ENCODE assay signal across 8 cellular contexts in genomic region chr1:150464422-150464826, GRCh38. TPM values are rescaled to one million over a fixed set of nuclear protein-coding genes. Genes with fewer than 3 reads are reported as not detected.
A peak's percentile ranks its signal among the peaks of the same experiment; 100 is the strongest.
DNase-seq lines count a peak whose midpoint lies in the region; ATAC-seq and TF ChIP-seq lines count a peak whose summit lies in the region.

No MANE protein-coding gene starts in this region.

- H3K4me1 ChIP-seq in HAP-1 (no peaks in the 10 kb centered on the region), mesenchymal stem cell (ENCODE audit: control insufficient read depth, insufficient read depth, low read depth, low read length) (no peaks in the 10 kb centered on the region)

- no peak for ATAC-seq in GM18517 (IDR thresholded peaks at IDR 0.05; ENCODE audit: unreplicated experiment)

- no peak overlapping the region for H2BK15ac ChIP-seq in mesenchymal stem cell (ENCODE audit: low read depth, poor library complexity, severe bottlenecking)

- H2BK12ac ChIP-seq in mesenchymal stem cell (ENCODE audit: low read length in 2 of 2): no peak overlapping the region

- H3K9me3 ChIP-seq in HAP-1 (no peaks in the 10 kb centered on the region), mesenchymal stem cell (ENCODE audit: control insufficient read depth, low read length) (no peaks in the 10 kb centered on the region)

- no peak overlapping the region for H3K4ac ChIP-seq in mesenchymal stem cell (ENCODE audit: low read depth in 1 of 2, low read length in 2 of 2)

- no peak overlapping the region for H3K9ac ChIP-seq in mesenchymal stem cell (ENCODE audit: low read length)

- H3K4me3 ChIP-seq in HAP-1 (no peak overlapping the region), dorsolateral prefrontal cortex (no peak overlapping the region), mesenchymal stem cell (ENCODE audit: insufficient read depth in 1 of 2, low read depth in 1 of 2, low read length in 2 of 2) (no peak overlapping the region)

- peaks cover 9% of the 10 kb centered on the region for H3K79me1 ChIP-seq in mesenchymal stem cell (replicated peaks; ENCODE audit: low read length, poor library complexity, severe bottlenecking)

- no peak overlapping the region for H2BK5ac ChIP-seq in mesenchymal stem cell (ENCODE audit: low read depth, low read length, poor library complexity, severe bottlenecking)

- H2AK5ac ChIP-seq in mesenchymal stem cell (ENCODE audit: low read length, severe bottlenecking): no peak overlapping the region

- H2BK120ac ChIP-seq in mesenchymal stem cell (ENCODE audit: low read depth, low read length): no peak overlapping the region

- intact Hi-C loops in dorsolateral prefrontal cortex (cut with DNase I): loop anchor here (5.0 kb wide), 1 partner anchor 68 kb away; no protein-coding TSS in a partner anchor

- 38% methylated on average over 3 of the region's 4 CpGs for WGBS in mesenchymal stem cell

- no peak overlapping the region for H3K18ac ChIP-seq in mesenchymal stem cell (ENCODE audit: low read depth in 1 of 2, low read length in 2 of 2)

- DNase-seq in AG09319 (ENCODE audit: extremely low read depth, low read depth) (peak; percentile 18), HAP-1 (ENCODE audit: low spot score in 2 of 2) (peak; percentile 30 to 81), NCI-H526 (lab: John Stamatoyannopoulos, UW) (peak; percentile 76 to 95), dorsolateral prefrontal cortex (peak in 3 of 10 donors; percentile 36 to 46 (median 39)), mesenchymal stem cell (peak; percentile 66)
- peak; percentile 69 for DNase-seq in activated CD4-positive, alpha-beta T cell treated with anti-CD3 and anti-CD28 coated beads, Interleukin-2, amount 50 U/mL, for 4 hours
- DNase-seq in stimulated activated CD8-positive, alpha-beta memory T cell treated with anti-CD3 and anti-CD28 coated beads, Interleukin-4, amount 100 ng/mL, for 24 hours (ENCODE audit: low read depth): peak; percentile 38

- H3K23ac ChIP-seq in mesenchymal stem cell (ENCODE audit: low read length in 2 of 2): no peak overlapping the region

- H3K27me3 ChIP-seq in HAP-1 (ENCODE audit: low read depth): no peaks in the 10 kb centered on the region
- H3K27me3 ChIP-seq in dorsolateral prefrontal cortex: no peaks in the 10 kb centered on the region
- no peaks in the 10 kb centered on the region for H3K27me3 ChIP-seq in mesenchymal stem cell (ENCODE audit: control insufficient read depth in 1 of 2, insufficient read depth in 1 of 2, low read length in 2 of 2)

- H4K91ac ChIP-seq in mesenchymal stem cell (ENCODE audit: low read length): no peak overlapping the region

- H3K36me3 ChIP-seq in HAP-1 (replicated peaks) (peaks cover 54% of the 10 kb centered on the region), mesenchymal stem cell (ENCODE audit: control insufficient read depth in 1 of 2, insufficient read depth in 2 of 2, low read depth in 1 of 2, low read length in 2 of 2) (peaks cover 40 to 42% of the 10 kb centered on the region in 2 experiments)

- no peak overlapping the region for H3K14ac ChIP-seq in mesenchymal stem cell (ENCODE audit: low read length in 2 of 2)

- no peak overlapping the region for H2AFZ ChIP-seq in mesenchymal stem cell (ENCODE audit: low read depth, low read length)

- no peak overlapping the region for H4K8ac ChIP-seq in mesenchymal stem cell (ENCODE audit: low read length)

- H3K4me2 ChIP-seq in mesenchymal stem cell (ENCODE audit: low read length, poor library complexity, severe bottlenecking): no peak overlapping the region

- TF ChIP-seq CTCF in AG09319 (IDR thresholded peaks at IDR 0.05; ENCODE audit: low read depth, low read length) (peak; percentile 73), dorsolateral prefrontal cortex (IDR thresholded peaks at IDR 0.05 in 54 of 56, conservative IDR thresholded peaks at IDR 0.05 in 2 of 56; ENCODE audit: low read depth in 1 of 56, partially characterized antibody in 56 of 56) (peak; percentile 65 to 88 (median 76))

- in situ Hi-C loops in HAP-1 (cut with MboI; ENCODE audit: low sequenced_read_pairs): no loop called here

- H3K27ac ChIP-seq in dorsolateral prefrontal cortex (no peak overlapping the region), mesenchymal stem cell (ENCODE audit: low read length, poor library complexity, severe bottlenecking) (no peak overlapping the region)

RNA-seq across cellular contexts. Expression of gene TARS2, which starts 22.8 kb away (rescaled TPM):
- total RNA-seq in dorsolateral prefrontal cortex: 10 to 100 TPM; 30.3 to 63.1 (median 45.8) TPM
- 8.9 TPM for polyA plus RNA-seq in mesenchymal stem cell (2013, experiment 1 of 2)
- polyA plus RNA-seq in mesenchymal stem cell (2013, experiment 2 of 2): 7.9 TPM

RNA-seq across cellular contexts. Expression of gene ECM1, which starts 43.5 kb away (rescaled TPM):
- 10 to 100 TPM in 117 of 120 experiments, 1 to 10 TPM in 3; 6.8 to 31.3 (median 17.2) TPM for total RNA-seq in dorsolateral prefrontal cortex
- 165 TPM for polyA plus RNA-seq in mesenchymal stem cell (2013, experiment 1 of 2)
- polyA plus RNA-seq in mesenchymal stem cell (2013, experiment 2 of 2): 158 TPM

RNA-seq across cellular contexts. Expression of gene FALEC, which starts 51.1 kb away (rescaled TPM):
- 1 to 10 TPM in 111 of 120 experiments, under 1 TPM in 1, not detected in 8; 0.99 to 5.8 (median 2.4) TPM for total RNA-seq in dorsolateral prefrontal cortex
- polyA plus RNA-seq in mesenchymal stem cell (2013, experiment 1 of 2): not detected
- not detected for polyA plus RNA-seq in mesenchymal stem cell (2013, experiment 2 of 2)
